17 cellular contexts compared by ENCODE assay signal in genomic region chr22:32621656-32622003, GRCh38.
A peak's percentile ranks its signal among the peaks of the same experiment; 100 is the strongest.
DNase-seq lines count a peak whose midpoint lies in the region; ATAC-seq and TF ChIP-seq lines count a peak whose summit lies in the region.
"Had no signal": no experiment of that assay in that cellular context is flagged by ENCODE, and none has a peak within 500 bp of the region (broad histone marks: within the 10 kb centered on the region; RNA-seq: fewer than 3 reads in every experiment).

No MANE protein-coding gene starts in this region.

- intact Hi-C loops in adrenal gland (cut with DNase I) (no loop called here), colonic mucosa (cut with DNase I) (loop anchor here (10.0 kb wide), 1 partner anchor 87 kb away; no protein-coding TSS in a partner anchor), lower leg skin (cut with DNase I; ENCODE audit: low total_unique reads) (no loop called here)

- H3K9me3 ChIP-seq in adrenal gland (replicated peaks in 1 of 3): no peaks in the 10 kb centered on the region
- no peaks in the 10 kb centered on the region for H3K9me3 ChIP-seq in fibroblast of lung (ENCODE audit: control insufficient read depth, insufficient read depth, low read depth, low read length)
- H3K9me3 ChIP-seq in osteoblast (ENCODE audit: low read depth, low read length): peaks cover 9% of the 10 kb centered on the region
- H3K9me3 ChIP-seq in tibial nerve: peaks cover 0 to 10% (median 0%) of the 10 kb centered on the region in 4 donors
- no peaks in the 10 kb centered on the region for H3K9me3 ChIP-seq in colonic mucosa

- no peak for TF ChIP-seq EP300 in tibial nerve (IDR thresholded peaks at IDR 0.05)

- no peak for ATAC-seq in activated naive CD4-positive, alpha-beta T cell treated with anti-CD3 and anti-CD28 coated beads, Interleukin-2, amount 50 U/mL, for 72 hours
- ATAC-seq: activated T-cell treated with anti-CD3 and anti-CD28 coated beads, Interleukin-2, amount 50 U/mL, for 4 hours; T-cell had no signal

- no peaks in the 10 kb centered on the region for H3K27me3 ChIP-seq in adrenal gland
- H3K27me3 ChIP-seq in fibroblast of lung (ENCODE audit: control insufficient read depth, insufficient read depth, low read length): peaks cover 4% of the 10 kb centered on the region
- H3K27me3 ChIP-seq in osteoblast (ENCODE audit: insufficient read depth, low read length): no peaks in the 10 kb centered on the region
- H3K27me3 ChIP-seq in tibial nerve: no peaks in the 10 kb centered on the region
- H3K27me3 ChIP-seq in colonic mucosa: no peaks in the 10 kb centered on the region

- H3K79me2 ChIP-seq in fibroblast of lung (ENCODE audit: control insufficient read depth, insufficient read depth, low read length) (no peaks in the 10 kb centered on the region), osteoblast (ENCODE audit: insufficient read depth, low read length) (no peaks in the 10 kb centered on the region)

- no peak overlapping the region for H3K4me2 ChIP-seq in fibroblast of lung (ENCODE audit: extremely low read depth, insufficient read depth, low read length)
- H3K4me2 ChIP-seq in osteoblast (ENCODE audit: insufficient read depth, low read length): peak overlapping the region; percentile 53

- peaks cover 0 to 5% of the 10 kb centered on the region in 2 donors for H3K36me3 Mint-ChIP-seq in activated naive CD4-positive, alpha-beta T cell treated with anti-CD3 and anti-CD28 coated beads, Interleukin-2, amount 50 U/mL, for 72 hours
- H3K36me3 Mint-ChIP-seq: T-cell had no signal

- TF ChIP-seq POLR2A in adrenal gland (IDR thresholded peaks at IDR 0.05) (no peak), tibial nerve (IDR thresholded peaks at IDR 0.05) (no peak), lower leg skin (IDR thresholded peaks at IDR 0.05) (no peak)

- H2AFZ ChIP-seq in fibroblast of lung (ENCODE audit: low read length) (no peak overlapping the region), osteoblast (ENCODE audit: low read length) (no peak overlapping the region)

- H3K9ac ChIP-seq in fibroblast of lung (ENCODE audit: insufficient read depth, low read length): no peak overlapping the region
- peak overlapping the region in 1 of 2 donors; percentile 8 for H3K9ac ChIP-seq in colonic mucosa (ENCODE audit: low read depth in 2 of 2, low read length in 2 of 2)

- H3K9me3 Mint-ChIP-seq in activated naive CD4-positive, alpha-beta T cell treated with anti-CD3 and anti-CD28 coated beads, Interleukin-2, amount 50 U/mL, for 72 hours: peaks cover 0 to 5% of the 10 kb centered on the region in 2 donors
- H3K9me3 Mint-ChIP-seq: CD4-positive, alpha-beta T cell had no signal

- H3K4me3 ChIP-seq in adrenal gland (no peak overlapping the region), fibroblast of lung (replicated peaks in 1 of 4; ENCODE audit: control extremely low read depth in 1 of 4, insufficient read depth in 1 of 4, low read depth in 3 of 4, low read length in 4 of 4) (no peak overlapping the region), osteoblast (ENCODE audit: insufficient read depth, low read length) (no peak overlapping the region), tibial nerve (no peak overlapping the region), colonic mucosa (no peak overlapping the region), lower leg skin (ENCODE audit: low read depth, poor library complexity, severe bottlenecking) (no peak overlapping the region)

- H3K27ac Mint-ChIP-seq in activated naive CD4-positive, alpha-beta T cell treated with anti-CD3 and anti-CD28 coated beads, Interleukin-2, amount 50 U/mL, for 72 hours: no peak overlapping the region
- H3K27ac Mint-ChIP-seq: CD4-positive, alpha-beta T cell; T-cell had no signal

- TF ChIP-seq CTCF in adrenal gland (IDR thresholded peaks at IDR 0.05) (no peak), fibroblast of lung (conservative IDR thresholded peaks at IDR 0.05 in 1 of 2, IDR thresholded peaks at IDR 0.05 in 1 of 2; ENCODE audit: low read depth in 1 of 2, low read length in 2 of 2) (no peak), osteoblast (IDR thresholded peaks at IDR 0.05; ENCODE audit: extremely low read depth, low read depth, low read length) (no peak), tibial nerve (IDR thresholded peaks at IDR 0.05) (peak in 1 of 5 experiments; percentile 12), colonic mucosa (IDR thresholded peaks at IDR 0.05) (no peak), lower leg skin (IDR thresholded peaks at IDR 0.05) (no peak)

- H3K27ac ChIP-seq in adrenal gland: peak overlapping the region; percentile 31 to 92 (median 72)
- peak overlapping the region; percentile 94 for H3K27ac ChIP-seq in fibroblast of lung (ENCODE audit: insufficient read depth, low read length)
- no peak overlapping the region for H3K27ac ChIP-seq in osteoblast (ENCODE audit: low read depth, low read length)
- peak overlapping the region; percentile 81 to 93 (median 85) for H3K27ac ChIP-seq in tibial nerve
- H3K27ac ChIP-seq in colonic mucosa: no peak overlapping the region

- WGBS in adrenal gland, 4 donors: 73 to 87% (median 84%) methylated on average over 3 of the region's 3 CpGs
- 84% methylated on average over 3 of the region's 3 CpGs for WGBS in tibial nerve, 2 donors
- 83 to 86% methylated on average over 3 of the region's 3 CpGs for WGBS in lower leg skin, 2 donors

- H4K20me1 ChIP-seq in fibroblast of lung (ENCODE audit: control insufficient read depth, extremely low read depth, insufficient read depth, low read length) (no peaks in the 10 kb centered on the region), osteoblast (ENCODE audit: insufficient read depth, low read length) (no peaks in the 10 kb centered on the region)

- no peak for DNase-seq in adrenal gland
- no peak for DNase-seq in fibroblast of lung (ENCODE audit: low read depth in 2 of 2)
- DNase-seq in osteoblast (ENCODE audit: insufficient read length, low spot score, missing footprints): no peak
- no peak for DNase-seq in tibial nerve (ENCODE audit: low spot score in 2 of 2)
- DNase-seq in activated naive CD4-positive, alpha-beta T cell treated with anti-CD3 and anti-CD28 coated beads, Interleukin-2, amount 50 U/mL, for 72 hours (ENCODE audit: low spot score in 2 of 2): no peak
- no peak for DNase-seq in colonic mucosa
- no peak for DNase-seq in HCEC 1CT
- no peak for DNase-seq in lower leg skin (ENCODE audit: low spot score in 2 of 2)
- DNase-seq: activated CD4-positive, alpha-beta T cell treated with anti-CD3 and anti-CD28 coated beads for 48 hours; activated T-cell treated with anti-CD3 and anti-CD28 coated beads, Interleukin-2, amount 50 U/mL, for 4 hours; amygdala; CD4-positive, alpha-beta T cell; GDM1; glutamatergic neuron; stimulated activated CD4-positive, alpha-beta T cell treated with anti-CD3 and anti-CD28 coated beads, Interleukin-4, amount 100 ng/mL, for 4 hours; stimulated activated naive CD4-positive, alpha-beta T cell; T-cell had no signal

- H3K4me1 ChIP-seq in adrenal gland (replicated peaks in 1 of 2): peaks cover 0 to 35% of the 10 kb centered on the region in 2 donors
- peaks cover 27% of the 10 kb centered on the region for H3K4me1 ChIP-seq in fibroblast of lung (ENCODE audit: control insufficient read depth, extremely low read depth, insufficient read depth, low read length)
- H3K4me1 ChIP-seq in osteoblast (ENCODE audit: insufficient read depth, low read length): peaks cover 28% of the 10 kb centered on the region
- peaks cover 0 to 86% (median 52%) of the 10 kb centered on the region in 4 donors for H3K4me1 ChIP-seq in tibial nerve
- no peaks in the 10 kb centered on the region for H3K4me1 ChIP-seq in colonic mucosa

- H3K36me3 ChIP-seq in adrenal gland (replicated peaks in 1 of 2) (no peaks in the 10 kb centered on the region), fibroblast of lung (ENCODE audit: control insufficient read depth, insufficient read depth, low read length) (no peaks in the 10 kb centered on the region), osteoblast (ENCODE audit: insufficient read depth, low read length) (no peaks in the 10 kb centered on the region), tibial nerve (no peaks in the 10 kb centered on the region), colonic mucosa (no peaks in the 10 kb centered on the region)

Comparison
In these comparisons a context has a peak if more than half of its experiments do, and no peak if none do; other contexts are left out.
1. H3K27ac ChIP-seq: peak in adrenal gland (5 of 5), fibroblast of lung (single experiment) and tibial nerve (4 of 4); none in osteoblast (single experiment) and colonic mucosa (single experiment).